In the genomic region with DNA sequence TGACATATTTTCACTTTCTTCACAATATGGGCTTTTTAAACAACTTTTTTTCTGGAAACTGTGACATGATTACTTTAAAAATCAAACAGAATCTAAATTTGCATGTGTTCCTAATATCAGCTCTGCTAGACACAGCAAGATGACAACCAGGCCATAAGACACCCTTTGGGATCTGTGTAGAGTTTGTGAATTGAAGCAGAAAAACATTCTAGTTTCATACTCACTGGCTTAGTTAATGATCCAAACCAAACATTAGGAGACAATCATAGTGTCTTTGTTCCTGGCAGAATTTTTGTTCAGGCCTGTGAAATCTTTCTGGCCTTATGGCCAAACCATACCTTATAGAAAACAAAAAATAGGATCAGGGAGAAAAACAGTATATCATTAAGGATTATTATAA, we compare ENCODE assay signal across 1 cellular context.
TF ChIP-seq lines count a peak whose summit lies in the region.

No MANE protein-coding gene starts in this region.

TF ChIP-seq in GM12878, 131 proteins besides CTCF, POLR2A, EP300 and RAD21 (continued from another document):
- TF ChIP-seq ATF7 (IDR thresholded peaks at IDR 0.05; ENCODE audit: low read depth): no peak
- no peak for TF ChIP-seq YBX1 (IDR thresholded peaks at IDR 0.05)
- TF ChIP-seq NRF1 (conservative IDR thresholded peaks at IDR 0.05; ENCODE audit: low read depth, low read length): no peak
